In the genomic region with DNA sequence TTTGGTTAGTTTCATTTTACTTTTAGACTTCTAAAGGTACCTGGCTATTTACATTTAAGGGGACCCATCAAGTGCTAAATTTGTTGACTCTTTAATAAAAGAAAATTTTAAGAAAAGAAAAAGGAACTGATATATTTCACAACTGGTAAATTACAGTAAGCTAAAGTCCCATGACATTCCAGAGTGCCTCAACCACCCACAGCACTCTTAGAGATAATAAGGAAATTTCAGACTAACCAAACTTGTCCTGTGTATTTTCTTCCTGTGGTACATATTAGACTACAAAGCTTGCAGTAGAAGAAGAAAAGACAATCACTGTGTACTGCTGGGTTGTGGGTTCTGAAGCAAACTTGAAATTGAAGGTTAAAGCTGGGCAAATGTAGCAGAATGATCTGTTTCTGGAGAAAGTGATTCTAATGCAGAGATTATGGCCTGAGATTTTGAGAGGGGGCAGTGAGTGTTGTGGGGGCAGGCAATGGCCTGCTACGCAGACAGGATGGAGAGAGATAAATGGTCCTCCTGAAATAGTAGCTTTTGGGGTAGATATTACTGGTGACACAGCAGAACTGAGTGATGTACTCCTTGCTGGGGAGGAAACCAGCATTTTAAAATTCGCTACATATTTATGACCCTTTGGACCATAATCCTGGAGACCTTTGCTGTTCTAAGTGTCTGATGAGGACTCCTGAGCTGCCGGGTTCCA, we compare ENCODE assay signal across 18 cellular contexts. TPM values are rescaled to one million over a fixed set of nuclear protein-coding genes. Genes with fewer than 3 reads are reported as not detected.
"Had no signal": no experiment of that assay in that cellular context is flagged by ENCODE, and none has a peak within 500 bp of the region (broad histone marks: within the 10 kb centered on the region; RNA-seq: fewer than 3 reads in every experiment).

No MANE protein-coding gene starts in this region.

- H3K36me3 Mint-ChIP-seq: activated CD8-positive, alpha-beta memory T cell treated with anti-CD3 and anti-CD28 coated beads, Interleukin-2, amount 10 ng/mL, durations not matched to agents 7 days and 5 days; activated naive CD8-positive, alpha-beta T cell treated with anti-CD3 and anti-CD28 coated beads for 36 hours had no signal

- H3K36me3 ChIP-seq: ascending aorta, colonic mucosa, gastrocnemius medialis, heart right ventricle, SJCRH30 had no signal

- H3K27me3 ChIP-seq: ascending aorta, colonic mucosa, gastrocnemius medialis, heart right ventricle, SJCRH30 had no signal

- H3K79me2 ChIP-seq: parathyroid adenoma had no signal

- H3K9ac ChIP-seq: parathyroid adenoma had no signal

- H3K4me3 ChIP-seq: ascending aorta, colonic mucosa, gastrocnemius medialis, heart right ventricle, SJCRH30 had no signal

- FAIRE-seq: kidney, small intestine had no signal

- H3K27me3 Mint-ChIP-seq: activated CD8-positive, alpha-beta memory T cell treated with anti-CD3 and anti-CD28 coated beads, Interleukin-2, amount 10 ng/mL, durations not matched to agents 7 days and 5 days; activated naive CD8-positive, alpha-beta T cell treated with anti-CD3 and anti-CD28 coated beads for 36 hours had no signal

- H3K4me1 Mint-ChIP-seq: neural crest cell had no signal

- DNase-seq: activated CD8-positive, alpha-beta memory T cell treated with anti-CD3 and anti-CD28 coated beads, Interleukin-2, amount 10 ng/mL, durations not matched to agents 7 days and 5 days; activated gamma-delta T cell treated with Interleukin-2 at 50 U/mL for 16 hours; activated naive CD8-positive, alpha-beta T cell treated with anti-CD3 and anti-CD28 coated beads for 36 hours; activated T-cell treated with anti-CD3 and anti-CD28 coated beads, Interleukin-2, amount 50 U/mL, for 48 hours; colonic mucosa; effector CD8-positive, alpha-beta T cell; gastrocnemius medialis; heart right ventricle; SJCRH30; small intestine; stimulated activated naive CD4-positive, alpha-beta T cell; substantia nigra; trophoblast cell had no signal

- H3K27ac Mint-ChIP-seq: activated CD8-positive, alpha-beta memory T cell treated with anti-CD3 and anti-CD28 coated beads, Interleukin-2, amount 10 ng/mL, durations not matched to agents 7 days and 5 days; activated naive CD8-positive, alpha-beta T cell treated with anti-CD3 and anti-CD28 coated beads for 36 hours had no signal

- H3K9me3 Mint-ChIP-seq: activated naive CD8-positive, alpha-beta T cell treated with anti-CD3 and anti-CD28 coated beads for 36 hours had no signal

- H3K4me3 Mint-ChIP-seq: activated CD8-positive, alpha-beta memory T cell treated with anti-CD3 and anti-CD28 coated beads, Interleukin-2, amount 10 ng/mL, durations not matched to agents 7 days and 5 days; neural crest cell had no signal

- H2AFZ ChIP-seq: parathyroid adenoma had no signal

- H3K4me1 ChIP-seq: ascending aorta, colonic mucosa, gastrocnemius medialis, parathyroid adenoma, SJCRH30 had no signal

- H3K27ac ChIP-seq: colonic mucosa, gastrocnemius medialis, parathyroid adenoma, SJCRH30 had no signal

- H3K9me3 ChIP-seq: ascending aorta, colonic mucosa, gastrocnemius medialis, heart right ventricle, SJCRH30 had no signal

RNA-seq across cellular contexts. Expression of a gene that starts 45.1 kb away (rescaled TPM):
- total RNA-seq: activated CD8-positive, alpha-beta memory T cell treated with anti-CD3 and anti-CD28 coated beads, Interleukin-2, amount 10 ng/mL, durations not matched to agents 7 days and 5 days; activated naive CD8-positive, alpha-beta T cell treated with anti-CD3 and anti-CD28 coated beads for 36 hours; SJCRH30; T-helper 2 cell treated with Interferon-gamma antibody and Interleukin-4, amounts not matched to agents 100 ng/mL and 5 ng/mL, for 36 hours had no signal
